ENCODE assay signal across 1 cellular context in genomic region chr14:51967521-51967920, GRCh38.
TF ChIP-seq lines count a peak whose summit lies in the region.

No MANE protein-coding gene starts in this region.

TF ChIP-seq in IMR-90, 13 proteins besides CTCF, POLR2A, EP300 and RAD21 (continued from another document):
- TF ChIP-seq CHD1 (IDR thresholded peaks at IDR 0.05; ENCODE audit: low read depth, low read length) (no peak), RCOR1 (IDR thresholded peaks at IDR 0.05; ENCODE audit: insufficient replicate concordance, low read length) (no peak), MAFK (IDR thresholded peaks at IDR 0.05; ENCODE audit: low read depth, low read length) (no peak), RFX5 (IDR thresholded peaks at IDR 0.05; ENCODE audit: low read depth, low read length) (no peak), CEBPB (IDR thresholded peaks at IDR 0.05; ENCODE audit: low read depth, low read length) (no peak), NFE2L2 (IDR thresholded peaks at IDR 0.05; ENCODE audit: low read depth, low read length) (no peak), SMC3 (IDR thresholded peaks at IDR 0.05; ENCODE audit: low read depth, low read length) (no peak), ELK1 (IDR thresholded peaks at IDR 0.05; ENCODE audit: borderline replicate concordance, low read depth, low read length) (no peak), BHLHE40 (IDR thresholded peaks at IDR 0.05; ENCODE audit: low read depth, low read length) (no peak)
